In the genomic region with DNA sequence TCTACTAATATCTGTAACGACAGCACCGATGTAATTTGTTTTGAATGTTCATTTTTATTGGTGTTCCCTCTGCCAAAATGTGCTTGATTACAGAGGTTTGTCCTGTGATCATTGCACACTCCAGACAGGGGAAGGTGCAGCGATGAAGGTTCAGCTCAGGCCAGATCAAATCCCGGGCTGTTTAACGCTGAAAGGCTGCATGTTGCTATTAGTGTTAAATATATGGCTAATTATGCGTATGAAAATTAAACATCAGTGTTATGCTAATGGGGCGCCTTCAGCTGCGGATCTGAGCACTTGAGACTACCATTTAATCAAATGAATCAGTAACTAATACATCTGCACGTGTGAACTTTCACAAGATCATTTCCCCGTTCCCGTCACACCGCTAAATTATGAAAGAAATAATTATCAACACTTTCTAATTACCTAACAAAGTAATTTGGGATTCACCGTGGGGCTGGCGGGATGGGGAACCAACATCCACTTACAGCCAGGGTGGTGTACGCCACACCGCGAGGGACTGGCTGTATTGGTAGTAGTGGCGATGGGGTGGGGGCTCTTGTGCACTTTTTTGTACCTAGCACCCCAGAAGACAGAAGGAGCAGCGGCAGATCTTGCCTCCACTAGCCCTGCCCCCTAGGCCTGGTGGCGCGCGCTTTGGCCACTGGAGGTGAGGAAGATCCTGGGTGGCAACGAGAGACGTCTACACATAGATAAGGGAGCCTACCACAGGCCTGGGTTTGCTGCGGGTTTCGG, we compare ENCODE assay signal across 2 cellular contexts.
TF ChIP-seq lines count a peak whose summit lies in the region.

No MANE protein-coding gene starts in this region.

TF ChIP-seq in IMR-90, 13 proteins besides CTCF, POLR2A, EP300 and RAD21:
- TF ChIP-seq RFX5 (IDR thresholded peaks at IDR 0.05; ENCODE audit: low read depth, low read length) (no peak), MAFK (IDR thresholded peaks at IDR 0.05; ENCODE audit: low read depth, low read length) (no peak), FOS (IDR thresholded peaks at IDR 0.05; ENCODE audit: low read depth, low read length) (no peak), BHLHE40 (IDR thresholded peaks at IDR 0.05; ENCODE audit: low read depth, low read length) (no peak), MAZ (IDR thresholded peaks at IDR 0.05; ENCODE audit: borderline replicate concordance, low read depth, low read length) (no peak), NFE2L2 (IDR thresholded peaks at IDR 0.05; ENCODE audit: low read depth, low read length) (no peak), RCOR1 (IDR thresholded peaks at IDR 0.05; ENCODE audit: insufficient replicate concordance, low read length) (no peak), MXI1 (IDR thresholded peaks at IDR 0.05; ENCODE audit: borderline replicate concordance, low read depth, low read length) (no peak)

TF ChIP-seq in GM12878, 131 proteins besides CTCF, POLR2A, EP300 and RAD21:
- TF ChIP-seq, protein P1, sequence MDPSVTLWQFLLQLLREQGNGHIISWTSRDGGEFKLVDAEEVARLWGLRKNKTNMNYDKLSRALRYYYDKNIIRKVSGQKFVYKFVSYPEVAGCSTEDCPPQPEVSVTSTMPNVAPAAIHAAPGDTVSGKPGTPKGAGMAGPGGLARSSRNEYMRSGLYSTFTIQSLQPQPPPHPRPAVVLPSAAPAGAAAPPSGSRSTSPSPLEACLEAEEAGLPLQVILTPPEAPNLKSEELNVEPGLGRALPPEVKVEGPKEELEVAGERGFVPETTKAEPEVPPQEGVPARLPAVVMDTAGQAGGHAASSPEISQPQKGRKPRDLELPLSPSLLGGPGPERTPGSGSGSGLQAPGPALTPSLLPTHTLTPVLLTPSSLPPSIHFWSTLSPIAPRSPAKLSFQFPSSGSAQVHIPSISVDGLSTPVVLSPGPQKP (IDR thresholded peaks at IDR 0.05; ENCODE audit: low read depth, low read length) = no peak
- no peak for TF ChIP-seq SP1 (IDR thresholded peaks at IDR 0.05; ENCODE audit: low read depth, low read length)
- TF ChIP-seq, protein P2, sequence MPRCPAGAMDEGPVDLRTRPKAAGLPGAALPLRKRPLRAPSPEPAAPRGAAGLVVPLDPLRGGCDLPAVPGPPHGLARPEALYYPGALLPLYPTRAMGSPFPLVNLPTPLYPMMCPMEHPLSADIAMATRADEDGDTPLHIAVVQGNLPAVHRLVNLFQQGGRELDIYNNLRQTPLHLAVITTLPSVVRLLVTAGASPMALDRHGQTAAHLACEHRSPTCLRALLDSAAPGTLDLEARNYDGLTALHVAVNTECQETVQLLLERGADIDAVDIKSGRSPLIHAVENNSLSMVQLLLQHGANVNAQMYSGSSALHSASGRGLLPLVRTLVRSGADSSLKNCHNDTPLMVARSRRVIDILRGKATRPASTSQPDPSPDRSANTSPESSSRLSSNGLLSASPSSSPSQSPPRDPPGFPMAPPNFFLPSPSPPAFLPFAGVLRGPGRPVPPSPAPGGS (IDR thresholded peaks at IDR 0.05; ENCODE audit: borderline replicate concordance, insufficient read depth, low read depth, low read length, poor library complexity, severe bottlenecking) = no peak
- TF ChIP-seq, protein P3, sequence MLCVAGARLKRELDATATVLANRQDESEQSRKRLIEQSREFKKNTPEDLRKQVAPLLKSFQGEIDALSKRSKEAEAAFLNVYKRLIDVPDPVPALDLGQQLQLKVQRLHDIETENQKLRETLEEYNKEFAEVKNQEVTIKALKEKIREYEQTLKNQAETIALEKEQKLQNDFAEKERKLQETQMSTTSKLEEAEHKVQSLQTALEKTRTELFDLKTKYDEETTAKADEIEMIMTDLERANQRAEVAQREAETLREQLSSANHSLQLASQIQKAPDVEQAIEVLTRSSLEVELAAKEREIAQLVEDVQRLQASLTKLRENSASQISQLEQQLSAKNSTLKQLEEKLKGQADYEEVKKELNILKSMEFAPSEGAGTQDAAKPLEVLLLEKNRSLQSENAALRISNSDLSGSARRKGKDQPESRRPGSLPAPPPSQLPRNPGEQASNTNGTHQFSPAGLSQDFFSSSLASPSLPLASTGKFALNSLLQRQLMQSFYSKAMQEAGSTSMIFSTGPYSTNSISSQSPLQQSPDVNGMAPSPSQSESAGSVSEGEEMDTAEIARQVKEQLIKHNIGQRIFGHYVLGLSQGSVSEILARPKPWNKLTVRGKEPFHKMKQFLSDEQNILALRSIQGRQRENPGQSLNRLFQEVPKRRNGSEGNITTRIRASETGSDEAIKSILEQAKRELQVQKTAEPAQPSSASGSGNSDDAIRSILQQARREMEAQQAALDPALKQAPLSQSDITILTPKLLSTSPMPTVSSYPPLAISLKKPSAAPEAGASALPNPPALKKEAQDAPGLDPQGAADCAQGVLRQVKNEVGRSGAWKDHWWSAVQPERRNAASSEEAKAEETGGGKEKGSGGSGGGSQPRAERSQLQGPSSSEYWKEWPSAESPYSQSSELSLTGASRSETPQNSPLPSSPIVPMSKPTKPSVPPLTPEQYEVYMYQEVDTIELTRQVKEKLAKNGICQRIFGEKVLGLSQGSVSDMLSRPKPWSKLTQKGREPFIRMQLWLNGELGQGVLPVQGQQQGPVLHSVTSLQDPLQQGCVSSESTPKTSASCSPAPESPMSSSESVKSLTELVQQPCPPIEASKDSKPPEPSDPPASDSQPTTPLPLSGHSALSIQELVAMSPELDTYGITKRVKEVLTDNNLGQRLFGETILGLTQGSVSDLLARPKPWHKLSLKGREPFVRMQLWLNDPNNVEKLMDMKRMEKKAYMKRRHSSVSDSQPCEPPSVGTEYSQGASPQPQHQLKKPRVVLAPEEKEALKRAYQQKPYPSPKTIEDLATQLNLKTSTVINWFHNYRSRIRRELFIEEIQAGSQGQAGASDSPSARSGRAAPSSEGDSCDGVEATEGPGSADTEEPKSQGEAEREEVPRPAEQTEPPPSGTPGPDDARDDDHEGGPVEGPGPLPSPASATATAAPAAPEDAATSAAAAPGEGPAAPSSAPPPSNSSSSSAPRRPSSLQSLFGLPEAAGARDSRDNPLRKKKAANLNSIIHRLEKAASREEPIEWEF (IDR thresholded peaks at IDR 0.05; ENCODE audit: insufficient replicate concordance, low read depth, low read length) = no peak
- no peak for TF ChIP-seq IKZF2 (IDR thresholded peaks at IDR 0.05)
- no peak for TF ChIP-seq GABPA (IDR thresholded peaks at IDR 0.05; ENCODE audit: low read depth)
- TF ChIP-seq BCL11A (IDR thresholded peaks at IDR 0.05; ENCODE audit: low read depth, low read length) = no peak
- no peak for TF ChIP-seq ZZZ3 (IDR thresholded peaks at IDR 0.05; ENCODE audit: control insufficient read depth, insufficient read length, low read depth)
- 0 out of 2 replicates have a peak, but pooled peaks have one; percentile 10 for TF ChIP-seq EZH2 (IDR thresholded peaks at IDR 0.05; ENCODE audit: borderline replicate concordance, control insufficient read depth, low read depth, low read length)
- no peak for TF ChIP-seq STAT1 (conservative IDR thresholded peaks at IDR 0.05)
- no peak for TF ChIP-seq IRF4 (IDR thresholded peaks at IDR 0.05; ENCODE audit: low read depth, low read length)
- no peak for TF ChIP-seq EED (IDR thresholded peaks at IDR 0.05; ENCODE audit: low read depth)
- TF ChIP-seq, protein P4, sequence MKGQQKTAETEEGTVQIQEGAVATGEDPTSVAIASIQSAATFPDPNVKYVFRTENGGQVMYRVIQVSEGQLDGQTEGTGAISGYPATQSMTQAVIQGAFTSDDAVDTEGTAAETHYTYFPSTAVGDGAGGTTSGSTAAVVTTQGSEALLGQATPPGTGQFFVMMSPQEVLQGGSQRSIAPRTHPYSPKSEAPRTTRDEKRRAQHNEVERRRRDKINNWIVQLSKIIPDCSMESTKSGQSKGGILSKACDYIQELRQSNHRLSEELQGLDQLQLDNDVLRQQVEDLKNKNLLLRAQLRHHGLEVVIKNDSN (IDR thresholded peaks at IDR 0.05; ENCODE audit: borderline replicate concordance, extremely low read length, insufficient read depth, low read depth, low read length) = no peak
- TF ChIP-seq, protein P5, sequence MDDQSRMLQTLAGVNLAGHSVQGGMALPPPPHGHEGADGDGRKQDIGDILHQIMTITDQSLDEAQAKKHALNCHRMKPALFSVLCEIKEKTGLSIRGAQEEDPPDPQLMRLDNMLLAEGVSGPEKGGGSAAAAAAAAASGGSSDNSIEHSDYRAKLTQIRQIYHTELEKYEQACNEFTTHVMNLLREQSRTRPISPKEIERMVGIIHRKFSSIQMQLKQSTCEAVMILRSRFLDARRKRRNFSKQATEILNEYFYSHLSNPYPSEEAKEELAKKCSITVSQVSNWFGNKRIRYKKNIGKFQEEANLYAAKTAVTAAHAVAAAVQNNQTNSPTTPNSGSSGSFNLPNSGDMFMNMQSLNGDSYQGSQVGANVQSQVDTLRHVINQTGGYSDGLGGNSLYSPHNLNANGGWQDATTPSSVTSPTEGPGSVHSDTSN (IDR thresholded peaks at IDR 0.05; ENCODE audit: insufficient replicate concordance, low read depth, low read length) = no peak
- peak; percentile 14 for TF ChIP-seq SUZ12 (IDR thresholded peaks at IDR 0.05; ENCODE audit: unreplicated experiment)
- TF ChIP-seq MTA2 (IDR thresholded peaks at IDR 0.05; ENCODE audit: low read depth) = no peak
- no peak for TF ChIP-seq MTA3 (IDR thresholded peaks at IDR 0.05; ENCODE audit: borderline replicate concordance, low read length)
TF ChIP-seq in GM12878: peak in this region for 2.
